Comparison of ENCODE assay signal across 14 cellular contexts in the genomic region with DNA sequence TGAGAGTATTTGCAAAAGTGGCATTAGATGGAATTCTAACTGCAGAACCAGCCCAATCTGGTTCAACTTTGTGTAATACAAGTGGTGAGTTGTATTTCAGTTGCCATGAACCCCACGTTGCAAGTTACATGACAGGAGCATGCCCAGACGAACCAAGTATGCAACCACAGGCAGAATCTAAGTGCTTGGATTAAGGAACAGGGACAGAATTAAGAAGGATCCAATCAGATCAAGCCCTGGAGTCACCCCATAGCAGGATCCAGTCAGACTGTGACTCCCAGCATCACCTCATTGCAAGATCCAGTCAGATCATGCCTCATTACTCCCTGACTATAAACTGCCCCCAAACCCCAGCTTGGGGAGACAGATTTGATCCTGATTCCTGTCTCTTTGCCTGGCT.
DNase-seq lines count a peak whose midpoint lies in the region; ATAC-seq and TF ChIP-seq lines count a peak whose summit lies in the region.
"Had no signal": no experiment of that assay in that cellular context is flagged by ENCODE, and none has a peak within 500 bp of the region (broad histone marks: within the 10 kb centered on the region; RNA-seq: fewer than 3 reads in every experiment).

No MANE protein-coding gene starts in this region.

- H3K4me3 Mint-ChIP-seq in endothelial cell (ENCODE audit: unreplicated experiment): no peak overlapping the region
- H3K4me3 Mint-ChIP-seq: CD4-positive, alpha-beta memory T cell had no signal

- DNase-seq in MV-4-11 (lab: John Stamatoyannopoulos, UW): peak; percentile 17
- DNase-seq in endothelial cell (ENCODE audit: low spot score): no peak
- peak; percentile 73 to 76 for DNase-seq in foreskin keratinocyte
- no peak for DNase-seq in lower lobe of right lung
- DNase-seq: BE2C; CD4-positive, alpha-beta memory T cell; DMS79; GOT3 had no signal

- peak overlapping the region; percentile 20 for H3K27ac Mint-ChIP-seq in endothelial cell (ENCODE audit: unreplicated experiment)
- H3K27ac Mint-ChIP-seq: CD4-positive, alpha-beta memory T cell had no signal

- H3K36me3 ChIP-seq in lower lobe of right lung: no peaks in the 10 kb centered on the region
- H3K36me3 ChIP-seq: BE2C, HAP-1 had no signal

- ATAC-seq in foreskin keratinocyte (peak; percentile 24), lower lobe of right lung (no peak), GM18517 (IDR thresholded peaks at IDR 0.05; ENCODE audit: unreplicated experiment) (no peak), GM18511 (IDR thresholded peaks at IDR 0.05; ENCODE audit: unreplicated experiment) (no peak)
- ATAC-seq: A549, GM12878, HepG2 had no signal

- no peak overlapping the region for H3K4me3 ChIP-seq in lower lobe of right lung
- H3K4me3 ChIP-seq: A549, GM12878, HAP-1 had no signal

- peaks cover 32% of the 10 kb centered on the region for H3K4me1 Mint-ChIP-seq in endothelial cell (ENCODE audit: unreplicated experiment)

- H3K4me1 ChIP-seq in foreskin keratinocyte: peaks cover 3% of the 10 kb centered on the region
- no peaks in the 10 kb centered on the region for H3K4me1 ChIP-seq in lower lobe of right lung
- H3K4me1 ChIP-seq: A549, HAP-1 had no signal

- H3K9me3 Mint-ChIP-seq in endothelial cell (ENCODE audit: unreplicated experiment): no peaks in the 10 kb centered on the region

- peaks cover 3% of the 10 kb centered on the region for H3K36me3 Mint-ChIP-seq in endothelial cell (ENCODE audit: low read depth, unreplicated experiment)
- H3K36me3 Mint-ChIP-seq: CD4-positive, alpha-beta memory T cell had no signal

- H3K27me3 ChIP-seq in foreskin keratinocyte (no peaks in the 10 kb centered on the region), lower lobe of right lung (ENCODE audit: low read depth) (no peaks in the 10 kb centered on the region)
- H3K27me3 ChIP-seq: BE2C had no signal

- TF ChIP-seq CTCF in endothelial cell (IDR thresholded peaks at IDR 0.05; ENCODE audit: unreplicated experiment) (no peak), foreskin keratinocyte (conservative IDR thresholded peaks at IDR 0.05) (no peak), lower lobe of right lung (IDR thresholded peaks at IDR 0.05) (no peak)

- peaks cover 2% of the 10 kb centered on the region for H3K27me3 Mint-ChIP-seq in endothelial cell (ENCODE audit: unreplicated experiment)

- H3K27ac ChIP-seq in foreskin keratinocyte: peak overlapping the region; percentile 45
- H3K27ac ChIP-seq in lower lobe of right lung: no peak overlapping the region
- H3K27ac ChIP-seq: A549 had no signal

- no peaks in the 10 kb centered on the region for H3K9me3 ChIP-seq in lower lobe of right lung
- H3K9me3 ChIP-seq: BE2C, HAP-1 had no signal

- intact Hi-C loops in lower lobe of right lung (cut with DNase I): no loop called here

Comparison
In these comparisons a context has a peak if more than half of its experiments do, and no peak if none do; other contexts are left out.
1. DNase-seq: peak in MV-4-11 (single experiment) and foreskin keratinocyte (2 of 2); none in endothelial cell (single experiment) and lower lobe of right lung (single experiment).